14 cellular contexts compared by ENCODE assay signal in genomic region chr6:159742165-159742564, GRCh38.
"Had no signal": no experiment of that assay in that cellular context is flagged by ENCODE, and none has a peak within 500 bp of the region (broad histone marks: within the 10 kb centered on the region; RNA-seq: fewer than 3 reads in every experiment).

No MANE protein-coding gene starts in this region.

- H3K4me3 Mint-ChIP-seq: naive thymus-derived CD4-positive, alpha-beta T cell; T-helper 17 cell had no signal

- H3K27ac Mint-ChIP-seq: T-helper 17 cell had no signal

- H3K9me3 Mint-ChIP-seq: naive thymus-derived CD4-positive, alpha-beta T cell had no signal

- ATAC-seq: left lung; naive thymus-derived CD4-positive, alpha-beta T cell; T-helper 17 cell had no signal

- H3K9me3 ChIP-seq: left lung, suprapubic skin had no signal

- DNase-seq: activated CD4-positive, alpha-beta T cell treated with anti-CD3 and anti-CD28 coated beads for 48 hours; activated effector memory CD4-positive, alpha-beta T cell treated with anti-CD3 and anti-CD28 coated beads, Interleukin-2, amount 50 U/mL, for 16 hours; activated T-cell treated with anti-CD3 and anti-CD28 coated beads for 4 hours; left lung; mammary epithelial cell; naive thymus-derived CD4-positive, alpha-beta T cell; retina; stimulated activated CD4-positive, alpha-beta T cell treated with anti-CD3 and anti-CD28 coated beads, Interleukin-15, amount 100 ng/mL, for 24 hours; stimulated activated CD4-positive, alpha-beta T cell treated with anti-CD3 and anti-CD28 coated beads, Interleukin-4, amount 100 ng/mL, for 1 hour; stimulated activated naive CD4-positive, alpha-beta T cell treated with Interleukin-2 at 50 U/mL for 16 hours; T-helper 17 cell; trophoblast cell had no signal

- H3K27ac ChIP-seq: hepatocyte, left lung, suprapubic skin had no signal

- H3K4me3 ChIP-seq: hepatocyte, left lung, suprapubic skin had no signal

- H2AFZ ChIP-seq: hepatocyte had no signal

- H3K27me3 Mint-ChIP-seq: naive thymus-derived CD4-positive, alpha-beta T cell; T-helper 17 cell had no signal

- H3K27me3 ChIP-seq: hepatocyte, left lung, suprapubic skin had no signal

- H3K4me2 ChIP-seq: hepatocyte had no signal
